Comparison of ENCODE assay signal across 18 cellular contexts in genomic region chr3:186461141-186461540, GRCh38.
DNase-seq lines count a peak whose midpoint lies in the region; TF ChIP-seq lines count a peak whose summit lies in the region.
"Had no signal": no experiment of that assay in that cellular context is flagged by ENCODE, and none has a peak within 500 bp of the region (broad histone marks: within the 10 kb centered on the region; RNA-seq: fewer than 3 reads in every experiment).

No MANE protein-coding gene starts in this region.

- no peaks in the 10 kb centered on the region for H3K36me3 ChIP-seq in CD8-positive, alpha-beta memory T cell (ENCODE audit: insufficient read depth, low read length)
- H3K36me3 ChIP-seq: esophagus squamous epithelium, sigmoid colon, suprapubic skin had no signal

- no peaks in the 10 kb centered on the region for H3K9me3 Mint-ChIP-seq in CD8-positive, alpha-beta memory T cell
- H3K9me3 Mint-ChIP-seq: natural killer cell treated with Interleukin-12 subunit alpha and Interleukin-12 subunit beta and Interleukin-15 and Interleukin-18, amount 100 ng/mL, for 72 hours had no signal

- POLR2A ChIA-PET in CD8-positive, alpha-beta memory T cell (lab: Charles Lee): no interaction called here

- peak; percentile 35 for DNase-seq in AG10803 (ENCODE audit: low read depth)
- peak; percentile 76 for DNase-seq in HPDE6-E6E7 (ENCODE audit: extremely low spot score)
- peak; percentile 86 for DNase-seq in amniotic epithelial cell (ENCODE audit: low read depth)
- peak; percentile 22 for DNase-seq in hepatic stellate cell (ENCODE audit: low spot score)
- no peak for DNase-seq in nucleus accumbens (lab: John Stamatoyannopoulos, UW)
- no peak for DNase-seq in NCI-H1092 (lab: John Stamatoyannopoulos, UW)
- DNase-seq in CD8-positive, alpha-beta memory T cell: no peak
- no peak for DNase-seq in GM19238 (ENCODE audit: insufficient read length, low spot score)
- DNase-seq: activated CD4-positive, alpha-beta T cell treated with anti-CD3 and anti-CD28 coated beads for 4 hours; activated effector memory CD4-positive, alpha-beta T cell treated with Interleukin-2 at 50 U/mL for 16 hours; Calu3; esophagus squamous epithelium; kidney; sigmoid colon; T-helper 1 cell had no signal

- no peak overlapping the region for H3K27ac ChIP-seq in CD8-positive, alpha-beta memory T cell (ENCODE audit: low read depth, low read length)
- H3K27ac ChIP-seq: esophagus squamous epithelium, sigmoid colon, suprapubic skin had no signal

- no peaks in the 10 kb centered on the region for H3K4me1 ChIP-seq in CD8-positive, alpha-beta memory T cell (ENCODE audit: insufficient read depth, low read length)
- H3K4me1 ChIP-seq: sigmoid colon, suprapubic skin had no signal

- no peak overlapping the region for H3K27ac Mint-ChIP-seq in CD8-positive, alpha-beta memory T cell
- H3K27ac Mint-ChIP-seq: natural killer cell treated with Interleukin-12 subunit alpha and Interleukin-12 subunit beta and Interleukin-15 and Interleukin-18, amount 100 ng/mL, for 72 hours had no signal

- H3K9me3 ChIP-seq in CD8-positive, alpha-beta memory T cell (ENCODE audit: low read length): no peaks in the 10 kb centered on the region
- H3K9me3 ChIP-seq: esophagus squamous epithelium, sigmoid colon, suprapubic skin had no signal

- H3K4me3 ChIP-seq in AG10803 (ENCODE audit: low read length): no peak overlapping the region
- H3K4me3 ChIP-seq in CD8-positive, alpha-beta memory T cell (ENCODE audit: low read length): no peak overlapping the region
- H3K4me3 ChIP-seq: esophagus squamous epithelium, GM12878, sigmoid colon, suprapubic skin had no signal

- CTCF ChIA-PET in CD8-positive, alpha-beta memory T cell (lab: Charles Lee): no interaction called here

- no peak overlapping the region for H3K4me3 Mint-ChIP-seq in CD8-positive, alpha-beta memory T cell
- H3K4me3 Mint-ChIP-seq: natural killer cell treated with Interleukin-12 subunit alpha and Interleukin-12 subunit beta and Interleukin-15 and Interleukin-18, amount 100 ng/mL, for 72 hours had no signal

- no peaks in the 10 kb centered on the region for H3K27me3 ChIP-seq in CD8-positive, alpha-beta memory T cell (ENCODE audit: insufficient read depth, low read length, poor library complexity, severe bottlenecking)
- H3K27me3 ChIP-seq: sigmoid colon had no signal

- TF ChIP-seq CTCF in AG10803 (conservative IDR thresholded peaks at IDR 0.05; ENCODE audit: low read length): no peak

- H3K4me1 Mint-ChIP-seq in CD8-positive, alpha-beta memory T cell: peaks cover 3 to 8% (median 3%) of the 10 kb centered on the region in 3 donors

- H3K36me3 Mint-ChIP-seq in CD8-positive, alpha-beta memory T cell: peaks cover 0 to 2% (median 0%) of the 10 kb centered on the region in 3 donors
- H3K36me3 Mint-ChIP-seq: natural killer cell treated with Interleukin-12 subunit alpha and Interleukin-12 subunit beta and Interleukin-15 and Interleukin-18, amount 100 ng/mL, for 72 hours had no signal

- peaks cover 6 to 11% of the 10 kb centered on the region in 2 donors for H3K27me3 Mint-ChIP-seq in CD8-positive, alpha-beta memory T cell

Comparison
In these comparisons a context has a peak if more than half of its experiments do, and no peak if none do; other contexts are left out.
1. DNase-seq: peak in AG10803 (single experiment), HPDE6-E6E7 (single experiment), amniotic epithelial cell (single experiment) and hepatic stellate cell (single experiment); none in nucleus accumbens (0 of 56), NCI-H1092 (single experiment), CD8-positive, alpha-beta memory T cell (0 of 5) and GM19238 (single experiment).